ENCODE assay signal across 20 cellular contexts in the genomic region with DNA sequence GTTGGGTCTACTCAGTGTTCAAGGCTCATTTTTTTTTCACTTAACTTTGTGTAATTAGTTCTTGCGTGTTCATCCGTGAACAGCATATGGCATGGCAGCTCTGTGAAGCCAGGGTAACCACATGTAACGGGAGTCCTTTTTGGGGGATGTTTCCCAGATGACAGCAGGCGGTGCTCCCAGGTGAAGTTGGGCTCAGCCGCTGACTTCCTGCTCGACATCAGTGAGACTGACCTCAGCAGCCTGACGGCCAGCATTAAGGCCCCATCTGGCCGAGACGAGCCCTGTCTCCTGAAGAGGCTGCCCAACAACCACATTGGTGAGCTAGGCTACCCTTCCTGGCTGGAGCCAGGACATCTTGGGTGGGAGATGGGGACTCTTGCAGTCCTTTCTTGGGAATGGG.
DNase-seq lines count a peak whose midpoint lies in the region; ATAC-seq, FAIRE-seq and TF ChIP-seq lines count a peak whose summit lies in the region.
"Had no signal": no experiment of that assay in that cellular context is flagged by ENCODE, and none has a peak within 500 bp of the region (broad histone marks: within the 10 kb centered on the region; RNA-seq: fewer than 3 reads in every experiment).

No MANE protein-coding gene starts in this region.

- intact Hi-C loops in endothelial cell of umbilical vein (cut with micrococcal nuclease): no loop called here
- intact Hi-C loops in posterior vena cava (cut with DNase I): loop anchor here in 1 of 2 donors (10.0 kb wide), 1 partner anchor 133 kb away; no protein-coding TSS in a partner anchor

- no peak for ATAC-seq in HG02884 (IDR thresholded peaks at IDR 0.05; ENCODE audit: unreplicated experiment)
- ATAC-seq: HCT116 had no signal

- H3K9me1 ChIP-seq in endothelial cell of umbilical vein (replicated peaks; ENCODE audit: control insufficient read depth, extremely low read depth, insufficient read depth, low read length): no peaks in the 10 kb centered on the region

- POLR2A ChIA-PET in endothelial cell of umbilical vein (lab: Charles Lee): no interaction called here

- no peaks in the 10 kb centered on the region for H3K9me3 ChIP-seq in endothelial cell of umbilical vein (replicated peaks; ENCODE audit: control insufficient read depth, insufficient read depth, low read length)
- H3K9me3 ChIP-seq: BE2C, Caco-2 had no signal

- DNase-seq in HTR-8/SVneo (ENCODE audit: insufficient read length, low spot score): no peak
- peak; percentile 27 for DNase-seq in NCI-H2171 (lab: John Stamatoyannopoulos, UW)
- DNase-seq in endothelial cell of umbilical vein (ENCODE audit: low read depth, low spot score): no peak
- DNase-seq in posterior vena cava (ENCODE audit: low spot score): peak; percentile 76
- DNase-seq in A172 (ENCODE audit: low spot score): no peak
- DNase-seq in mucosa of gallbladder (ENCODE audit: low spot score): no peak
- DNase-seq: ACHN; BE2C; C1 segment of cervical spinal cord; Caco-2; CD4-positive, alpha-beta T cell; DMS79 treated with DMSO at 0.1 percent for 48 hours; GF-D8; GOT3; H7; HFFc6 had no signal

- dilution Hi-C loops in endothelial cell of umbilical vein (cut with MboI; ENCODE audit: extremely low pct_ligation_motif_present, low sequenced_read_pairs): no loop called here

- no peak overlapping the region for H3K27ac ChIP-seq in endothelial cell of umbilical vein (ENCODE audit: insufficient read depth, low read depth, low read length)

- CTCF ChIA-PET in endothelial cell of umbilical vein (lab: Charles Lee): no interaction called here

- H3K4me3 ChIP-seq in endothelial cell of umbilical vein (replicated peaks in 1 of 3; ENCODE audit: insufficient read depth in 1 of 3, low read depth in 1 of 3, low read length in 3 of 3): no peak overlapping the region

- H3K36me3 ChIP-seq in endothelial cell of umbilical vein (ENCODE audit: control insufficient read depth in 2 of 2, extremely low read depth in 1 of 2, insufficient read depth in 2 of 2, low read length in 2 of 2): peaks cover 69 to 85% of the 10 kb centered on the region in 2 experiments
- H3K36me3 ChIP-seq: BE2C had no signal

- no peaks in the 10 kb centered on the region for H4K20me1 ChIP-seq in endothelial cell of umbilical vein (replicated peaks; ENCODE audit: control insufficient read depth, extremely low read depth, insufficient read depth, low read length)

- no peak overlapping the region for H3K4me2 ChIP-seq in endothelial cell of umbilical vein (ENCODE audit: insufficient read depth, low read length)

- H3K79me2 ChIP-seq in endothelial cell of umbilical vein (ENCODE audit: control insufficient read depth, insufficient read depth, low read length): peaks cover 4% of the 10 kb centered on the region

- no peaks in the 10 kb centered on the region for H3K27me3 ChIP-seq in endothelial cell of umbilical vein (ENCODE audit: control insufficient read depth in 2 of 2, insufficient read depth in 2 of 2, low read length in 2 of 2)
- H3K27me3 ChIP-seq: BE2C had no signal

- H3K4me1 ChIP-seq in endothelial cell of umbilical vein (ENCODE audit: control insufficient read depth, extremely low read depth, insufficient read depth, low read length): no peaks in the 10 kb centered on the region
- H3K4me1 ChIP-seq: BE2C had no signal

- TF ChIP-seq CTCF in endothelial cell of umbilical vein (IDR thresholded peaks at IDR 0.05; ENCODE audit: extremely low read depth in 1 of 2, insufficient read depth in 1 of 2, low read depth in 1 of 2, low read length in 2 of 2): no peak

- no peak overlapping the region for H2AFZ ChIP-seq in endothelial cell of umbilical vein (ENCODE audit: low read depth, low read length)

- BruUV-seq in endothelial cell of umbilical vein (replicated peaks; lab: Mats Ljungman, UMichigan): TSS peak; percentile 5

- FAIRE-seq in HTR-8/SVneo (lab: Jason Lieb, UNC): peak; percentile 67
- FAIRE-seq in endothelial cell of umbilical vein (lab: Jason Lieb, UNC): no peak
- FAIRE-seq: A204.1, D721Med had no signal

- TF ChIP-seq POLR2A in endothelial cell of umbilical vein (IDR thresholded peaks at IDR 0.05; ENCODE audit: low read depth, low read length): no peak

- no peak overlapping the region for H3K9ac ChIP-seq in endothelial cell of umbilical vein (replicated peaks; ENCODE audit: extremely low read depth, insufficient read depth, low read length)

TF ChIP-seq in endothelial cell of umbilical vein, 7 proteins besides CTCF, POLR2A, EP300 and RAD21:
- TF ChIP-seq MYC (IDR thresholded peaks at IDR 0.05; ENCODE audit: low read depth, low read length) (no peak), POLR2AphosphoS5 (IDR thresholded peaks at IDR 0.05; ENCODE audit: insufficient read depth, low read depth, low read length) (no peak), GATA2 (IDR thresholded peaks at IDR 0.05; ENCODE audit: insufficient read depth, insufficient read length, low read depth, low read length) (no peak), FOS (IDR thresholded peaks at IDR 0.05; ENCODE audit: borderline replicate concordance, insufficient read depth, low read length) (no peak), EZH2 (IDR thresholded peaks at IDR 0.05; ENCODE audit: borderline replicate concordance, low read depth, low read length, severe bottlenecking) (no peak), JUN (IDR thresholded peaks at IDR 0.05; ENCODE audit: borderline replicate concordance, insufficient read depth, insufficient read length, low read depth) (no peak)
- TF ChIP-seq, protein P1, sequence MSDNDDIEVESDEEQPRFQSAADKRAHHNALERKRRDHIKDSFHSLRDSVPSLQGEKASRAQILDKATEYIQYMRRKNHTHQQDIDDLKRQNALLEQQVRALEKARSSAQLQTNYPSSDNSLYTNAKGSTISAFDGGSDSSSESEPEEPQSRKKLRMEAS (IDR thresholded peaks at IDR 0.05; ENCODE audit: insufficient read depth, insufficient read length): no peak

Comparison
In these comparisons a context has a peak if more than half of its experiments do, and no peak if none do; other contexts are left out.
1. DNase-seq: peak in NCI-H2171 (single experiment) and posterior vena cava (single experiment); none in HTR-8/SVneo (single experiment), endothelial cell of umbilical vein (single experiment), A172 (single experiment) and mucosa of gallbladder (single experiment).